ENCODE assay signal across 8 cellular contexts in the genomic region with DNA sequence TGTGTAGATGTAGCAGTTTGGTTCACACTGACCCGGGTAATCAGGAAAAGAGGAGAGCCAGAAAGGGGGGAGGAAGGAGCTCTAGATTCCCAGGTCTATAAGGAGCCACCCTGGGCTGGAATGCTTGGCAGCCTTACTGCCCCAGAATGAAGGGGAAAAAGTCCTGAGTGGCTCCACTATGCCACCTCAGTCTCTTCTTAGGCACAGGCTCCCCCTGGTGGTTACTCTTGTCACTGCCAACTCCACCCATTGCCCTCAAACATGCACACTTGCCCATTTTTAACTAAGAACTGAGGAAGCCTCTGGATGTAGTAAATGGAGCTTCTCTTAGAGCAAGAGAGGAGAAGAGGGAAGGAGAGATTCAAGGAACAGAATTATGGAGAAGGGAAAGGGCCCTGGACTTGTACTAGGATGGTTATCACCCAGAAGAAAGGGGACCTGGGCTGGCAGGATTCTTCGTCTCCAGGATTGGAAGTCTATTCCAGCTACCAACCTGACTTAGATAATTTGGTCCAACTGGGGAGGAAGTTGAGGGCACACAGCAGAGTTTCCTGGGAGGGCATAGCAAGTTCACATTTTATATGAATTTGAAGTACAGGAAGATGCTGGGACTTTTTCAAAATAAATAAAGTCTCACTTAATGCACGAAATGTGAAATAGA. TPM values are rescaled to one million over a fixed set of nuclear protein-coding genes. Genes with fewer than 3 reads are reported as not detected.
DNase-seq lines count a peak whose midpoint lies in the region; ATAC-seq and TF ChIP-seq lines count a peak whose summit lies in the region.

No MANE protein-coding gene starts in this region.

- H3K27ac Mint-ChIP-seq in Caco-2 (ENCODE audit: unreplicated experiment) = no peak overlapping the region

- H3K27me3 ChIP-seq in Caco-2 (replicated peaks; ENCODE audit: control insufficient read depth, insufficient read depth, low read length) = no peaks in the 10 kb centered on the region
- no peaks in the 10 kb centered on the region for H3K27me3 ChIP-seq in lung (ENCODE audit: control insufficient read depth, insufficient read depth)

- 66 to 70% methylated on average over 3 of the region's 3 CpGs for WGBS in lung, 2 donors

- TF ChIP-seq CTCF in Caco-2 (IDR thresholded peaks at IDR 0.05; ENCODE audit: insufficient read depth in 1 of 2, low read depth in 1 of 2, low read length in 1 of 2, severe bottlenecking in 1 of 2, unreplicated experiment in 1 of 2) (peak; percentile 95), lung (IDR thresholded peaks at IDR 0.05; ENCODE audit: control extremely low read depth, extremely low read depth) (peak; percentile 93)

- no peak overlapping the region for H3K4me3 Mint-ChIP-seq in Caco-2 (ENCODE audit: unreplicated experiment)

- H3K36me3 ChIP-seq in Caco-2 (ENCODE audit: control insufficient read depth, insufficient read depth, low read length) (no peaks in the 10 kb centered on the region), lung (ENCODE audit: control insufficient read depth in 2 of 2, insufficient read depth in 2 of 2, low read length in 2 of 2) (peaks cover 0 to 1% of the 10 kb centered on the region in 2 donors)

- ATAC-seq in HG03196 (IDR thresholded peaks at IDR 0.05; ENCODE audit: unreplicated experiment) (peak; percentile 66), lung (ENCODE audit: insufficient read depth, low FRiP score) (peak; percentile 81), HG03097 (IDR thresholded peaks at IDR 0.05; ENCODE audit: low FRiP score, unreplicated experiment) (no peak)

- DNase-seq in Caco-2 (peak; percentile 81 to 85), NCI-H748 (lab: John Stamatoyannopoulos, UW; ENCODE audit: unreplicated experiment) (peak; percentile 68), dermis microvascular lymphatic vessel endothelial cell (ENCODE audit: low read depth in 2 of 2) (peak; percentile 55 to 80), lung (ENCODE audit: low spot score) (peak; percentile 87)
- peak; percentile 77 to 81 for DNase-seq in activated CD4-positive, alpha-beta T cell treated with anti-CD3 and anti-CD28 coated beads, Interleukin-2, amount 50 U/mL, for 4 hours
- DNase-seq in stimulated activated CD8-positive, alpha-beta memory T cell treated with anti-CD3 and anti-CD28 coated beads, Interleukin-15, amount 100 ng/mL, for 1 hour (ENCODE audit: low read depth) = peak; percentile 71

- H3K4me3 ChIP-seq in Caco-2 (ENCODE audit: low read depth, low read length) (no peak overlapping the region), lung (no peak overlapping the region)

- POLR2A ChIA-PET in Caco-2 (lab: Charles Lee) = no interaction called here

- H3K27me3 Mint-ChIP-seq in Caco-2 (ENCODE audit: insufficient read depth, unreplicated experiment) = peaks cover under 1% of the 10 kb centered on the region

- H3K36me3 Mint-ChIP-seq in Caco-2 (ENCODE audit: insufficient read depth, unreplicated experiment) = no peaks in the 10 kb centered on the region

- intact Hi-C loops in Caco-2 (cut with micrococcal nuclease; ENCODE audit: unreplicated experiment) = loop anchor here (1.0 to 2.0 kb wide), 4 partner anchors 64 to 470 kb away; no protein-coding TSS in a partner anchor

- no peaks in the 10 kb centered on the region for H3K4me1 Mint-ChIP-seq in Caco-2 (ENCODE audit: low read depth, unreplicated experiment)

- H3K4me1 ChIP-seq in Caco-2 (no peaks in the 10 kb centered on the region), lung (ENCODE audit: control insufficient read depth in 2 of 2, insufficient read depth in 2 of 2, low read length in 2 of 2) (peaks cover 0 to 7% of the 10 kb centered on the region in 2 donors)

- no peak overlapping the region for H3K27ac ChIP-seq in lung (ENCODE audit: low read depth in 1 of 2, low read length in 1 of 2)

- no peaks in the 10 kb centered on the region for H3K9me3 ChIP-seq in Caco-2
- H3K9me3 ChIP-seq in lung (ENCODE audit: control insufficient read depth in 2 of 2, insufficient read depth in 1 of 2, low read length in 1 of 2) = no peaks in the 10 kb centered on the region

- CTCF ChIA-PET in Caco-2 (lab: Charles Lee) = interaction anchor here (0.5 to 1.6 kb wide), 10 partner anchors 8 to 360 kb away, joined by 3 to 17 read pairs (median 4); partner anchors contain the start of gene ARMH3

- BruUV-seq in Caco-2 (replicated peaks; lab: Mats Ljungman, UMichigan) = no TSS peak

- H3K9me3 Mint-ChIP-seq in Caco-2 (ENCODE audit: unreplicated experiment) = no peaks in the 10 kb centered on the region

RNA-seq across cellular contexts. Expression of gene HPS6, which starts 7.8 kb away (rescaled TPM):
- total RNA-seq in Caco-2 (2022) (18.1 and 19.5 TPM in 2 replicates), dermis microvascular lymphatic vessel endothelial cell (26.1 and 34.5 TPM in 2 replicates), lung (10 to 100 TPM; 11.7 to 28.2 TPM)
- polyA plus RNA-seq in lung = 10 to 100 TPM; 10.8 to 20.9 TPM

RNA-seq across cellular contexts. Expression of gene ARMH3, which starts 17.0 kb away (rescaled TPM):
- 17.4 and 20.0 TPM in 2 replicates for total RNA-seq in Caco-2 (2022)
- total RNA-seq in dermis microvascular lymphatic vessel endothelial cell = 5.3 and 6.3 TPM in 2 replicates
- 10 to 100 TPM; 23.6 to 23.7 TPM for total RNA-seq in lung
- polyA plus RNA-seq in lung = 10 to 100 TPM; 14.7 to 17.6 TPM

RNA-seq across cellular contexts. Expression of gene LDB1, which starts 47.2 kb away (rescaled TPM):
- 52.3 and 52.4 TPM in 2 replicates for total RNA-seq in Caco-2 (2022)
- total RNA-seq in dermis microvascular lymphatic vessel endothelial cell = 32.0 and 53.0 TPM in 2 replicates
- 10 to 100 TPM; 44.9 to 81.6 TPM for total RNA-seq in lung
- polyA plus RNA-seq in lung = 10 to 100 TPM; 28.6 to 33.8 TPM

RNA-seq across cellular contexts. Expression of gene PPRC1, which starts 59.8 kb away (rescaled TPM):
- 66.6 and 68.5 TPM in 2 replicates for total RNA-seq in Caco-2 (2022)
- total RNA-seq in dermis microvascular lymphatic vessel endothelial cell = 6.5 and 9.1 TPM in 2 replicates
- 10 to 100 TPM; 19.3 to 42.1 TPM for total RNA-seq in lung
- polyA plus RNA-seq in lung = 10 to 100 TPM; 25.0 to 28.0 TPM
